14 cellular contexts compared by ENCODE assay signal in genomic region chr7:2256306-2257045, GRCh38.
"Had no signal": no experiment of that assay in that cellular context is flagged by ENCODE, and none has a peak within 500 bp of the region (broad histone marks: within the 10 kb centered on the region; RNA-seq: fewer than 3 reads in every experiment).

No MANE protein-coding gene starts in this region.

- H3K9me3 Mint-ChIP-seq: activated naive CD4-positive, alpha-beta T cell treated with anti-CD3 and anti-CD28 coated beads for 36 hours; activated naive CD8-positive, alpha-beta T cell treated with anti-CD3 and anti-CD28 coated beads, Interleukin-2, amount 50 U/mL, for 24 hours; activated T-helper 2 cell treated with anti-CD3 and anti-CD28 coated beads, Interferon-gamma antibody, Interleukin-2, Interleukin-4, amounts not matched to agents 10 μg/mL and 5 μg/mL and 100 μg/mL, durations not matched to agents 14 hours and 24 hours and 36 hours; mesothelial cell of epicardium; neural progenitor cell had no signal

- DNase-seq: activated CD4-positive, alpha-beta T cell treated with anti-CD3 and anti-CD28 coated beads, Interleukin-2, amount 50 U/mL, for 4 hours; activated naive CD4-positive, alpha-beta T cell treated with anti-CD3 and anti-CD28 coated beads for 36 hours; activated naive CD8-positive, alpha-beta T cell treated with anti-CD3 and anti-CD28 coated beads, Interleukin-2, amount 50 U/mL, for 24 hours; activated T-cell treated with anti-CD3 and anti-CD28 coated beads for 4 hours; ovary; sigmoid colon; stimulated activated CD4-positive, alpha-beta T cell treated with anti-CD3 and anti-CD28 coated beads, Interleukin-12 subunit alpha, Interleukin-12 subunit beta, amount 100 ng/mL, for 4 hours; stimulated activated CD4-positive, alpha-beta T cell treated with anti-CD3 and anti-CD28 coated beads, Interleukin-2, amount 100 ng/mL, for 24 hours had no signal

- H3K27me3 Mint-ChIP-seq: activated naive CD8-positive, alpha-beta T cell treated with anti-CD3 and anti-CD28 coated beads, Interleukin-2, amount 50 U/mL, for 24 hours had no signal

- H3K4me1 Mint-ChIP-seq: neural progenitor cell had no signal

- H3K27ac Mint-ChIP-seq: activated naive CD4-positive, alpha-beta T cell treated with anti-CD3 and anti-CD28 coated beads for 36 hours; activated T-helper 2 cell treated with anti-CD3 and anti-CD28 coated beads, Interferon-gamma antibody, Interleukin-2, Interleukin-4, amounts not matched to agents 10 μg/mL and 5 μg/mL and 100 μg/mL, durations not matched to agents 14 hours and 24 hours and 36 hours; mesothelial cell of epicardium; neural progenitor cell had no signal

- H3K4me3 Mint-ChIP-seq: activated naive CD4-positive, alpha-beta T cell treated with anti-CD3 and anti-CD28 coated beads for 36 hours; activated naive CD8-positive, alpha-beta T cell treated with anti-CD3 and anti-CD28 coated beads, Interleukin-2, amount 50 U/mL, for 24 hours; mesothelial cell of epicardium; neural progenitor cell had no signal

- H3K27ac ChIP-seq: dorsolateral prefrontal cortex, neural progenitor cell, ovary, sigmoid colon, tibial nerve, vagina had no signal
